ENCODE assay signal across 14 cellular contexts in genomic region chr3:49244589-49245205, GRCh38. TPM values are rescaled to one million over a fixed set of nuclear protein-coding genes. Genes with fewer than 3 reads are reported as not detected.
DNase-seq lines count a peak whose midpoint lies in the region; ATAC-seq lines count a peak whose summit lies in the region.
"Had no signal": no experiment of that assay in that cellular context is flagged by ENCODE, and none has a peak within 500 bp of the region (broad histone marks: within the 10 kb centered on the region; RNA-seq: fewer than 3 reads in every experiment).

No MANE protein-coding gene starts in this region.

- H3K4me1 ChIP-seq in Karpas-422 (ENCODE audit: low read length), result peaks cover 5% of the 10 kb centered on the region

- no peak for ATAC-seq in GM18511 (IDR thresholded peaks at IDR 0.05; ENCODE audit: unreplicated experiment)

- H3K9me3 ChIP-seq in Karpas-422 (ENCODE audit: low read length), result no peaks in the 10 kb centered on the region
- H3K9me3 ChIP-seq: heart right ventricle had no signal

- H3K27me3 ChIP-seq in Karpas-422 (ENCODE audit: low read length), result no peaks in the 10 kb centered on the region
- H3K27me3 ChIP-seq: dorsolateral prefrontal cortex, heart right ventricle had no signal

- H3K79me2 ChIP-seq in Karpas-422 (ENCODE audit: low read length), result no peaks in the 10 kb centered on the region

- H3K36me3 ChIP-seq in Karpas-422 (ENCODE audit: insufficient read depth, low read length), result no peaks in the 10 kb centered on the region

- no peak overlapping the region for H3K9ac ChIP-seq in Karpas-422 (ENCODE audit: low read length)

- H2AFZ ChIP-seq in Karpas-422 (ENCODE audit: low read length), result 0 out of 2 replicates have a peak overlapping the region, but pooled peaks have one; percentile 50

- H3K27ac ChIP-seq in Karpas-422 (ENCODE audit: low read length), result no peak overlapping the region
- H3K27ac ChIP-seq: dorsolateral prefrontal cortex had no signal

- DNase-seq in NCI-H2196 (lab: John Stamatoyannopoulos, UW; ENCODE audit: unreplicated experiment) (peak; percentile 2), NCI-H2196 treated with DMSO at 0.1 percent for 48 hours (lab: John Stamatoyannopoulos, UW; ENCODE audit: unreplicated experiment) (no peak), Karpas-422 (no peak), UCSD-AML1 (lab: John Stamatoyannopoulos, UW; ENCODE audit: unreplicated experiment) (peak; percentile 21), myocyte (ENCODE audit: low read depth) (peak; percentile 41), LoVo (ENCODE audit: low spot score) (no peak)
- DNase-seq in NK-92 treated with Interleukin-12 subunit alpha and Interleukin-12 subunit beta, amount 100 ng/mL, for 24 hours (lab: John Stamatoyannopoulos, UW), result no peak
- DNase-seq: ACHN; activated CD4-positive, alpha-beta T cell treated with anti-CD3 and anti-CD28 coated beads for 1 hour; activated naive CD8-positive, alpha-beta T cell treated with anti-CD3 and anti-CD28 coated beads for 36 hours; dorsolateral prefrontal cortex; heart right ventricle; SIG-M5 had no signal

- H3K9me2 ChIP-seq in Karpas-422 (replicated peaks; ENCODE audit: insufficient read depth, low read length), result no peaks in the 10 kb centered on the region

- H4K20me1 ChIP-seq in Karpas-422 (ENCODE audit: insufficient read depth, low read depth, low read length), result no peaks in the 10 kb centered on the region

- H3K4me2 ChIP-seq in Karpas-422 (ENCODE audit: low read depth, low read length, poor library complexity, severe bottlenecking), result no peak overlapping the region

- no peak overlapping the region for H3K4me3 ChIP-seq in Karpas-422 (ENCODE audit: low read length)
- H3K4me3 ChIP-seq: dorsolateral prefrontal cortex, heart right ventricle had no signal

RNA-seq across cellular contexts. Expression of gene C3orf62, which starts 32.3 kb away (rescaled TPM):
- total RNA-seq in Karpas-422 (2014; rRNA removed; shearing (Covaris generic); ENCODE audit: low replicate concordance), result 1.6 and 3.6 TPM in 2 replicates
- total RNA-seq in myocyte, result 1.4 and 1.6 TPM in 2 replicates
- 3.9 TPM for polyA plus RNA-seq in myocyte (2012)

Comparison
In these comparisons a context has a peak if more than half of its experiments do, and no peak if none do; other contexts are left out.
1. DNase-seq: peak in NCI-H2196 (single experiment), UCSD-AML1 (single experiment) and myocyte (single experiment); none in NCI-H2196 treated with DMSO at 0.1 percent for 48 hours (single experiment), Karpas-422 (single experiment), LoVo (single experiment) and NK-92 treated with Interleukin-12 subunit alpha and Interleukin-12 subunit beta, amount 100 ng/mL, for 24 hours (single experiment).